In the genomic region with DNA sequence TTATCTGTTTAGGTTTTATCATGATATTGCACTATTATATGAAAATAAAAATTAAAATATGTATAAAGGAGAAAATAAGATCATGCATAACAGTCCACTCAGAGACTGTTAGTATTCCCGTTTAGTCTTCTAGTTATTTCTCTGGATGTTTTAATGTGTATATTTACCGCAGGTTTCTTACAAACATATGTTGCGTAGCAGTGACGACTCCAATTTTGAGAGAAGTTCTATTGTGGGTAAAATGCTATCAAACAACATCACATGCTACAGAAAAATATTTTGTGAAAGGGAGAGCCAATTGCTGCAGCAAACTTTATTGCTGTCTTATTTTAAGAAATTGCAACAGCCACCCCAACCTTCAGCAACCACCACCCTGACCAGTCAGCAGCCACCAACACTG, we compare ENCODE assay signal across 28 cellular contexts.
"Had no signal": no experiment of that assay in that cellular context is flagged by ENCODE, and none has a peak within 500 bp of the region (broad histone marks: within the 10 kb centered on the region; RNA-seq: fewer than 3 reads in every experiment).

No MANE protein-coding gene starts in this region.

- H3K27me3 Mint-ChIP-seq: activated naive CD8-positive, alpha-beta T cell treated with anti-CD3 and anti-CD28 coated beads, Interleukin-2, amount 10 ng/mL, durations not matched to agents 7 days and 5 days had no signal

- H3K4me3 Mint-ChIP-seq: activated CD4-positive, alpha-beta memory T cell treated with anti-CD3 and anti-CD28 coated beads for 36 hours; activated CD4-positive, alpha-beta T cell treated with anti-CD3 and anti-CD28 coated beads for 36 hours; activated CD4-positive, alpha-beta T cell treated with anti-CD3 and anti-CD28 coated beads, Interleukin-2, amount 10 ng/mL, durations not matched to agents 24 days and 14 days; activated naive CD4-positive, alpha-beta T cell treated with anti-CD3 and anti-CD28 coated beads, Interleukin-2, amount 10 ng/mL, durations not matched to agents 7 days and 5 days; activated naive CD8-positive, alpha-beta T cell treated with anti-CD3 and anti-CD28 coated beads, Interleukin-2, amount 10 ng/mL, durations not matched to agents 7 days and 5 days; activated T-cell treated with anti-CD3 and anti-CD28 coated beads, Interleukin-2, amount 50 U/mL, for 24 hours; activated T-cell treated with anti-CD3 and anti-CD28 coated beads, Interleukin-2, amount 50 U/mL, for 72 hours; brain had no signal

- H3K36me3 Mint-ChIP-seq: activated CD4-positive, alpha-beta memory T cell treated with anti-CD3 and anti-CD28 coated beads for 36 hours; activated naive CD4-positive, alpha-beta T cell treated with anti-CD3 and anti-CD28 coated beads, Interleukin-2, amount 10 ng/mL, durations not matched to agents 7 days and 5 days; activated naive CD4-positive, alpha-beta T cell treated with anti-CD3 and anti-CD28 coated beads, Interleukin-2, amount 50 U/mL, for 72 hours; activated naive CD8-positive, alpha-beta T cell treated with anti-CD3 and anti-CD28 coated beads, Interleukin-2, amount 10 ng/mL, durations not matched to agents 7 days and 5 days; brain had no signal

- ATAC-seq: activated CD4-positive, alpha-beta T cell treated with anti-CD3 and anti-CD28 coated beads for 36 hours; activated naive CD4-positive, alpha-beta T cell treated with anti-CD3 and anti-CD28 coated beads, Interleukin-2, amount 50 U/mL, for 72 hours; activated T-cell treated with anti-CD3 and anti-CD28 coated beads, Interleukin-2, amount 50 U/mL, for 72 hours; gastroesophageal sphincter; heart right ventricle had no signal

- DNase-seq: activated CD4-positive, alpha-beta memory T cell treated with anti-CD3 and anti-CD28 coated beads for 36 hours; activated CD4-positive, alpha-beta T cell treated with anti-CD3 and anti-CD28 coated beads for 36 hours; activated CD4-positive, alpha-beta T cell treated with anti-CD3 and anti-CD28 coated beads, Interleukin-2, amount 10 ng/mL, durations not matched to agents 24 days and 14 days; activated CD4-positive, CD25-positive, alpha-beta regulatory T cell; activated CD4-positive, CD25-positive, alpha-beta regulatory T cell treated with anti-CD3 and anti-CD28 coated beads, Interleukin-2, amount 50 U/mL, for 72 hours; activated CD8-positive, alpha-beta memory T cell treated with anti-CD3 and anti-CD28 coated beads, Interleukin-2, amount 50 U/mL, for 48 hours; activated gamma-delta T cell; activated naive CD4-positive, alpha-beta T cell; activated naive CD4-positive, alpha-beta T cell treated with anti-CD3 and anti-CD28 coated beads, Interleukin-2, amount 10 ng/mL, durations not matched to agents 7 days and 5 days; activated naive CD8-positive, alpha-beta T cell treated with anti-CD3 and anti-CD28 coated beads, Interleukin-2, amount 10 ng/mL, durations not matched to agents 7 days and 5 days; activated T-cell treated with anti-CD3 and anti-CD28 coated beads for 4 hours; activated T-cell treated with anti-CD3 and anti-CD28 coated beads, Interleukin-2, amount 50 U/mL, for 24 hours; activated T-cell treated with anti-CD3 and anti-CD28 coated beads, Interleukin-2, amount 50 U/mL, for 72 hours; central memory CD4-positive, alpha-beta T cell; cerebellar nuclear complex; colonic mucosa; effector CD8-positive, alpha-beta T cell; esophagus squamous epithelium; foreskin melanocyte; heart right ventricle; T1000 had no signal

- H3K9me3 Mint-ChIP-seq: activated CD4-positive, alpha-beta memory T cell treated with anti-CD3 and anti-CD28 coated beads for 36 hours; activated CD4-positive, alpha-beta T cell treated with anti-CD3 and anti-CD28 coated beads, Interleukin-2, amount 10 ng/mL, durations not matched to agents 24 days and 14 days; activated naive CD4-positive, alpha-beta T cell treated with anti-CD3 and anti-CD28 coated beads, Interleukin-2, amount 10 ng/mL, durations not matched to agents 7 days and 5 days; activated naive CD4-positive, alpha-beta T cell treated with anti-CD3 and anti-CD28 coated beads, Interleukin-2, amount 50 U/mL, for 72 hours; activated naive CD8-positive, alpha-beta T cell treated with anti-CD3 and anti-CD28 coated beads, Interleukin-2, amount 10 ng/mL, durations not matched to agents 7 days and 5 days; activated T-cell treated with anti-CD3 and anti-CD28 coated beads, Interleukin-2, amount 50 U/mL, for 24 hours; activated T-cell treated with anti-CD3 and anti-CD28 coated beads, Interleukin-2, amount 50 U/mL, for 72 hours had no signal

- H3K4me1 Mint-ChIP-seq: activated CD4-positive, alpha-beta T cell treated with anti-CD3 and anti-CD28 coated beads for 36 hours; activated naive CD4-positive, alpha-beta T cell treated with anti-CD3 and anti-CD28 coated beads, Interleukin-2, amount 10 ng/mL, durations not matched to agents 7 days and 5 days; brain had no signal

- H3K4me3 ChIP-seq: ascending aorta, breast epithelium, cardiac muscle cell, colonic mucosa, esophagus squamous epithelium, gastroesophageal sphincter, heart right ventricle, hepatocyte had no signal

- H3K27ac Mint-ChIP-seq: activated CD4-positive, alpha-beta memory T cell treated with anti-CD3 and anti-CD28 coated beads for 36 hours; activated CD4-positive, alpha-beta T cell treated with anti-CD3 and anti-CD28 coated beads for 36 hours; activated CD4-positive, alpha-beta T cell treated with anti-CD3 and anti-CD28 coated beads, Interleukin-2, amount 10 ng/mL, durations not matched to agents 24 days and 14 days; activated naive CD4-positive, alpha-beta T cell treated with anti-CD3 and anti-CD28 coated beads, Interleukin-2, amount 10 ng/mL, durations not matched to agents 7 days and 5 days; activated naive CD4-positive, alpha-beta T cell treated with anti-CD3 and anti-CD28 coated beads, Interleukin-2, amount 50 U/mL, for 72 hours; activated naive CD8-positive, alpha-beta T cell treated with anti-CD3 and anti-CD28 coated beads, Interleukin-2, amount 10 ng/mL, durations not matched to agents 7 days and 5 days; activated T-cell treated with anti-CD3 and anti-CD28 coated beads, Interleukin-2, amount 50 U/mL, for 24 hours; activated T-cell treated with anti-CD3 and anti-CD28 coated beads, Interleukin-2, amount 50 U/mL, for 72 hours; brain had no signal
